ENCODE assay signal across 1 cellular context in the genomic region with DNA sequence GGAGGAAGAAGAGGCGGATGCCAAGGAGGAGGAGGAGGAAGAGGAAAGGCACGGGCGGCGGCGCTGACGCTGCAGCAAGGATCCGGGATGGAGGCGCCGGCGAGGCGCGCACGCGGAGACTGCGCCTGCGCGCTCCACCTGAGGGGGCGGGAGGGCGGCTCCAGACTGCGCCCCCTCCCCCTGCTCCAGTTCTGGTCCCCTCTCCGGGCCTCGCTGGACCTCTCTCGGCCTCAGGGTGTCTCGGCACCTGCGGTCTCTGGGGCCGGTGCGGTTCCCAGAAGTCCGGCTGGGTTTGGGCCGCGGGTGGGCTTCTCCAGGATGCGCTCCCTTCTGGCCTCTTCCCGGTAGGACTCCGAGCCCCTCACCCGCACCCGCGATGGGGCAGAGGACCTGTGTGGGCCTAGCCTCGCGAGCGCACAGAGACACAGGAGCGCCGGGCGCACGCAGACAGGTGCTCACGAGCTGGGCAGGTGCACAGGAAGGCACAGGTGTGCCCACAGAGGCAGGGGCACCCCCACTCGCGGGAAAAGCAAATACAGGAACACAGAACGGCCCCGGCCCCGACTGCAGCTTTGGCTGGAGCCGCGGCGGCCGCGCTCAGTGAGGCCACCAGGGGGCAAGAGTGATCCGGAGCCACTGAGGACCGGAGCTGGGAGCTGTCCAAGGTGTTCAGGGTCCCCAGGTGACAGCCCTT.
TF ChIP-seq lines count a peak whose summit lies in the region.

TSS of gene NPDC1 (minus strand) at position 84 of the 694 bp plus-strand sequence. CDS start 188 bp downstream, outside the sequence.

TF ChIP-seq in K562, 482 proteins besides CTCF, POLR2A, EP300 and RAD21 (continued from another document and continues in another):
- TF ChIP-seq, protein P1, sequence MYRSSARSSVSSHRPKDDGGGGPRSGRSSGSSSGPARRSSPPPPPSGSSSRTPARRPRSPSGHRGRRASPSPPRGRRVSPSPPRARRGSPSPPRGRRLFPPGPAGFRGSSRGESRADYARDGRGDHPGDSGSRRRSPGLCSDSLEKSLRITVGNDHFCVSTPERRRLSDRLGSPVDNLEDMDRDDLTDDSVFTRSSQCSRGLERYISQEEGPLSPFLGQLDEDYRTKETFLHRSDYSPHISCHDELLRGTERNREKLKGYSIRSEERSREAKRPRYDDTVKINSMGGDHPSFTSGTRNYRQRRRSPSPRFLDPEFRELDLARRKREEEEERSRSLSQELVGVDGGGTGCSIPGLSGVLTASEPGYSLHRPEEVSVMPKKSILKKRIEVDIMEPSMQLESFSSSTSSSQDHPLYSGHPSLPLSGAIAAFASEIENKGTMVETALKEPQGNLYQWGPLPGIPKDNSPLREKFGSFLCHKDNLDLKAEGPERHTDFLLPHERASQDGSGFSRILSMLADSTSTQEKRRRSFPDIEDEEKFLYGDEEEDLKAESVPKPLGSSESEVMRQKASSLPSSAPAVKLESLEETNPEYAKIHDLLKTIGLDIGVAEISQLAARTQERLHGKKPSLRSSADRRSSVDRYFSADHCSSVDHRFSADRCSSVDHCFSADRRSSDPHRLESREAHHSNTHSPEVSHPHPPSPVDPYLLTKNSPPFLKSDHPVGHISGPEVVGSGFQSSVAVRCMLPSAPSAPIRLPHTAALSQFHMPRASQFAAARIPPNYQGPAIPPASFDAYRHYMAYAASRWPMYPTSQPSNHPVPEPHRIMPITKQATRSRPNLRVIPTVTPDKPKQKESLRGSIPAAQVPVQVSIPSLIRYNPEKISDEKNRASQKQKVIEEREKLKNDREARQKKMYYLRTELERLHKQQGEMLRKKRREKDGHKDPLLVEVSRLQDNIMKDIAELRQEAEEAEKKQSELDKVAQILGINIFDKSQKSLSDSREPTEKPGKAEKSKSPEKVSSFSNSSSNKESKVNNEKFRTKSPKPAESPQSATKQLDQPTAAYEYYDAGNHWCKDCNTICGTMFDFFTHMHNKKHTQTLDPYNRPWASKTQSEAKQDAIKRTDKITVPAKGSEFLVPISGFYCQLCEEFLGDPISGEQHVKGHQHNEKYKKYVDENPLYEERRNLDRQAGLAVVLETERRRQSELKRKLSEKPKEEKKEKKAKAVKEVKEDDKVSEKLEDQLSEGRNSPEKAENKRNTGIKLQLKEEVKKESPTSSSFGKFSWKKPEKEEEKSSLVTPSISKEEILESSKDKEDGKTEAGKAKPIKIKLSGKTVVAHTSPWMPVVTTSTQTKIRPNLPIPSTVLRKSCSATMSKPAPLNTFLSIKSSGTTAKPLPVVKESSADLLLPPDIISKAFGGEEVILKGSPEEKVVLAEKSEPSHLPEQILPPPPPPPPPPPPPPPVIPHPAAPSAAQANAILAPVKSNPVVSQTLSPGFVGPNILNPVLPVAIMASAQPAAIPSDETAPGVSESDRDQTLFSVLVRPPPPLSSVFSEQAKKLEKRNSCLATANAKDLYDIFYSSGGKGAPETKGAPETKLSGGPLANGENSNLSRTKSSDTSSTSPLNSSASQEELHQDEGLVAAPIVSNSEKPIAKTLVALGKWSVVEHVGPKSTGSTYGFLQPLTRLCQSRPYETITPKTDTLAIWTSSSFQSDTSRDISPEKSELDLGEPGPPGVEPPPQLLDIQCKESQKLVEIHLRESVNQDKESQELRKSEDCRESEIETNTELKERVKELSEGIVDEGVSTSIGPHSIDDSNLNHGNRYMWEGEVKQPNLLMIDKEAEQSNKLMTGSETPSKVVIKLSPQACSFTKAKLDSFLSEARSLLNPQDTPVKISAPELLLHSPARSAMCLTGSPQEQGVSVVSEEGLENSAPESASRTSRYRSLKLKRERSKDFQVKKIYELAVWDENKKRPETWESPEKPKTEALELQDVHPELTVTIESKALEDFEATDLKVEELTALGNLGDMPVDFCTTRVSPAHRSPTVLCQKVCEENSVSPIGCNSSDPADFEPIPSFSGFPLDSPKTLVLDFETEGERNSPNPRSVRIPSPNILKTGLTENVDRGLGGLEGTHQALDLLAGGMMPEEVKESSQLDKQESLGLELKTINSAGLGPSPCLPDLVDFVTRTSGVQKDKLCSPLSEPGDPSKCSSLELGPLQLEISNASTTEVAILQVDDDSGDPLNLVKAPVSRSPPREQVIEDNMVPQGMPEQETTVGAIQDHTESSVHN (IDR thresholded peaks at IDR 0.05; ENCODE audit: borderline replicate concordance in 1 of 2, low read depth in 1 of 2), result no peak
- no peak for TF ChIP-seq IRF2 (CRISPR knock-in tag; IDR thresholded peaks at IDR 0.05)
- TF ChIP-seq HMG20B (CRISPR knock-in tag; IDR thresholded peaks at IDR 0.05), result no peak
- TF ChIP-seq, protein P2, sequence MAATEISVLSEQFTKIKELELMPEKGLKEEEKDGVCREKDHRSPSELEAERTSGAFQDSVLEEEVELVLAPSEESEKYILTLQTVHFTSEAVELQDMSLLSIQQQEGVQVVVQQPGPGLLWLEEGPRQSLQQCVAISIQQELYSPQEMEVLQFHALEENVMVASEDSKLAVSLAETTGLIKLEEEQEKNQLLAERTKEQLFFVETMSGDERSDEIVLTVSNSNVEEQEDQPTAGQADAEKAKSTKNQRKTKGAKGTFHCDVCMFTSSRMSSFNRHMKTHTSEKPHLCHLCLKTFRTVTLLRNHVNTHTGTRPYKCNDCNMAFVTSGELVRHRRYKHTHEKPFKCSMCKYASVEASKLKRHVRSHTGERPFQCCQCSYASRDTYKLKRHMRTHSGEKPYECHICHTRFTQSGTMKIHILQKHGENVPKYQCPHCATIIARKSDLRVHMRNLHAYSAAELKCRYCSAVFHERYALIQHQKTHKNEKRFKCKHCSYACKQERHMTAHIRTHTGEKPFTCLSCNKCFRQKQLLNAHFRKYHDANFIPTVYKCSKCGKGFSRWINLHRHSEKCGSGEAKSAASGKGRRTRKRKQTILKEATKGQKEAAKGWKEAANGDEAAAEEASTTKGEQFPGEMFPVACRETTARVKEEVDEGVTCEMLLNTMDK (IDR thresholded peaks at IDR 0.05; ENCODE audit: borderline replicate concordance, insufficient read depth, low read depth, low read length, poor library complexity, severe bottlenecking), result peak; percentile 77
- no peak for TF ChIP-seq SLC30A9 (CRISPR knock-in tag; IDR thresholded peaks at IDR 0.05)
- no peak for TF ChIP-seq ZNF124 (CRISPR knock-in tag; IDR thresholded peaks at IDR 0.05)
- TF ChIP-seq, protein P3, sequence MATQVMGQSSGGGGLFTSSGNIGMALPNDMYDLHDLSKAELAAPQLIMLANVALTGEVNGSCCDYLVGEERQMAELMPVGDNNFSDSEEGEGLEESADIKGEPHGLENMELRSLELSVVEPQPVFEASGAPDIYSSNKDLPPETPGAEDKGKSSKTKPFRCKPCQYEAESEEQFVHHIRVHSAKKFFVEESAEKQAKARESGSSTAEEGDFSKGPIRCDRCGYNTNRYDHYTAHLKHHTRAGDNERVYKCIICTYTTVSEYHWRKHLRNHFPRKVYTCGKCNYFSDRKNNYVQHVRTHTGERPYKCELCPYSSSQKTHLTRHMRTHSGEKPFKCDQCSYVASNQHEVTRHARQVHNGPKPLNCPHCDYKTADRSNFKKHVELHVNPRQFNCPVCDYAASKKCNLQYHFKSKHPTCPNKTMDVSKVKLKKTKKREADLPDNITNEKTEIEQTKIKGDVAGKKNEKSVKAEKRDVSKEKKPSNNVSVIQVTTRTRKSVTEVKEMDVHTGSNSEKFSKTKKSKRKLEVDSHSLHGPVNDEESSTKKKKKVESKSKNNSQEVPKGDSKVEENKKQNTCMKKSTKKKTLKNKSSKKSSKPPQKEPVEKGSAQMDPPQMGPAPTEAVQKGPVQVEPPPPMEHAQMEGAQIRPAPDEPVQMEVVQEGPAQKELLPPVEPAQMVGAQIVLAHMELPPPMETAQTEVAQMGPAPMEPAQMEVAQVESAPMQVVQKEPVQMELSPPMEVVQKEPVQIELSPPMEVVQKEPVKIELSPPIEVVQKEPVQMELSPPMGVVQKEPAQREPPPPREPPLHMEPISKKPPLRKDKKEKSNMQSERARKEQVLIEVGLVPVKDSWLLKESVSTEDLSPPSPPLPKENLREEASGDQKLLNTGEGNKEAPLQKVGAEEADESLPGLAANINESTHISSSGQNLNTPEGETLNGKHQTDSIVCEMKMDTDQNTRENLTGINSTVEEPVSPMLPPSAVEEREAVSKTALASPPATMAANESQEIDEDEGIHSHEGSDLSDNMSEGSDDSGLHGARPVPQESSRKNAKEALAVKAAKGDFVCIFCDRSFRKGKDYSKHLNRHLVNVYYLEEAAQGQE (CRISPR knock-in tag; IDR thresholded peaks at IDR 0.05; ENCODE audit: low read depth), result peak; percentile 98
- no peak for TF ChIP-seq SMAD1 (IDR thresholded peaks at IDR 0.05; ENCODE audit: low read depth, low read length, partially characterized antibody)
- TF ChIP-seq ELF1 (tag; IDR thresholded peaks at IDR 0.05), result no peak
- no peak for TF ChIP-seq ZNF274 (IDR thresholded peaks at IDR 0.05; ENCODE audit: borderline replicate concordance, low read depth, low read length)
- TF ChIP-seq ZFX (CRISPR knock-in tag; IDR thresholded peaks at IDR 0.05), result peak; percentile 49
- no peak for TF ChIP-seq ZFP30 (CRISPR knock-in tag; IDR thresholded peaks at IDR 0.05; ENCODE audit: borderline replicate concordance)
- TF ChIP-seq, protein P4, sequence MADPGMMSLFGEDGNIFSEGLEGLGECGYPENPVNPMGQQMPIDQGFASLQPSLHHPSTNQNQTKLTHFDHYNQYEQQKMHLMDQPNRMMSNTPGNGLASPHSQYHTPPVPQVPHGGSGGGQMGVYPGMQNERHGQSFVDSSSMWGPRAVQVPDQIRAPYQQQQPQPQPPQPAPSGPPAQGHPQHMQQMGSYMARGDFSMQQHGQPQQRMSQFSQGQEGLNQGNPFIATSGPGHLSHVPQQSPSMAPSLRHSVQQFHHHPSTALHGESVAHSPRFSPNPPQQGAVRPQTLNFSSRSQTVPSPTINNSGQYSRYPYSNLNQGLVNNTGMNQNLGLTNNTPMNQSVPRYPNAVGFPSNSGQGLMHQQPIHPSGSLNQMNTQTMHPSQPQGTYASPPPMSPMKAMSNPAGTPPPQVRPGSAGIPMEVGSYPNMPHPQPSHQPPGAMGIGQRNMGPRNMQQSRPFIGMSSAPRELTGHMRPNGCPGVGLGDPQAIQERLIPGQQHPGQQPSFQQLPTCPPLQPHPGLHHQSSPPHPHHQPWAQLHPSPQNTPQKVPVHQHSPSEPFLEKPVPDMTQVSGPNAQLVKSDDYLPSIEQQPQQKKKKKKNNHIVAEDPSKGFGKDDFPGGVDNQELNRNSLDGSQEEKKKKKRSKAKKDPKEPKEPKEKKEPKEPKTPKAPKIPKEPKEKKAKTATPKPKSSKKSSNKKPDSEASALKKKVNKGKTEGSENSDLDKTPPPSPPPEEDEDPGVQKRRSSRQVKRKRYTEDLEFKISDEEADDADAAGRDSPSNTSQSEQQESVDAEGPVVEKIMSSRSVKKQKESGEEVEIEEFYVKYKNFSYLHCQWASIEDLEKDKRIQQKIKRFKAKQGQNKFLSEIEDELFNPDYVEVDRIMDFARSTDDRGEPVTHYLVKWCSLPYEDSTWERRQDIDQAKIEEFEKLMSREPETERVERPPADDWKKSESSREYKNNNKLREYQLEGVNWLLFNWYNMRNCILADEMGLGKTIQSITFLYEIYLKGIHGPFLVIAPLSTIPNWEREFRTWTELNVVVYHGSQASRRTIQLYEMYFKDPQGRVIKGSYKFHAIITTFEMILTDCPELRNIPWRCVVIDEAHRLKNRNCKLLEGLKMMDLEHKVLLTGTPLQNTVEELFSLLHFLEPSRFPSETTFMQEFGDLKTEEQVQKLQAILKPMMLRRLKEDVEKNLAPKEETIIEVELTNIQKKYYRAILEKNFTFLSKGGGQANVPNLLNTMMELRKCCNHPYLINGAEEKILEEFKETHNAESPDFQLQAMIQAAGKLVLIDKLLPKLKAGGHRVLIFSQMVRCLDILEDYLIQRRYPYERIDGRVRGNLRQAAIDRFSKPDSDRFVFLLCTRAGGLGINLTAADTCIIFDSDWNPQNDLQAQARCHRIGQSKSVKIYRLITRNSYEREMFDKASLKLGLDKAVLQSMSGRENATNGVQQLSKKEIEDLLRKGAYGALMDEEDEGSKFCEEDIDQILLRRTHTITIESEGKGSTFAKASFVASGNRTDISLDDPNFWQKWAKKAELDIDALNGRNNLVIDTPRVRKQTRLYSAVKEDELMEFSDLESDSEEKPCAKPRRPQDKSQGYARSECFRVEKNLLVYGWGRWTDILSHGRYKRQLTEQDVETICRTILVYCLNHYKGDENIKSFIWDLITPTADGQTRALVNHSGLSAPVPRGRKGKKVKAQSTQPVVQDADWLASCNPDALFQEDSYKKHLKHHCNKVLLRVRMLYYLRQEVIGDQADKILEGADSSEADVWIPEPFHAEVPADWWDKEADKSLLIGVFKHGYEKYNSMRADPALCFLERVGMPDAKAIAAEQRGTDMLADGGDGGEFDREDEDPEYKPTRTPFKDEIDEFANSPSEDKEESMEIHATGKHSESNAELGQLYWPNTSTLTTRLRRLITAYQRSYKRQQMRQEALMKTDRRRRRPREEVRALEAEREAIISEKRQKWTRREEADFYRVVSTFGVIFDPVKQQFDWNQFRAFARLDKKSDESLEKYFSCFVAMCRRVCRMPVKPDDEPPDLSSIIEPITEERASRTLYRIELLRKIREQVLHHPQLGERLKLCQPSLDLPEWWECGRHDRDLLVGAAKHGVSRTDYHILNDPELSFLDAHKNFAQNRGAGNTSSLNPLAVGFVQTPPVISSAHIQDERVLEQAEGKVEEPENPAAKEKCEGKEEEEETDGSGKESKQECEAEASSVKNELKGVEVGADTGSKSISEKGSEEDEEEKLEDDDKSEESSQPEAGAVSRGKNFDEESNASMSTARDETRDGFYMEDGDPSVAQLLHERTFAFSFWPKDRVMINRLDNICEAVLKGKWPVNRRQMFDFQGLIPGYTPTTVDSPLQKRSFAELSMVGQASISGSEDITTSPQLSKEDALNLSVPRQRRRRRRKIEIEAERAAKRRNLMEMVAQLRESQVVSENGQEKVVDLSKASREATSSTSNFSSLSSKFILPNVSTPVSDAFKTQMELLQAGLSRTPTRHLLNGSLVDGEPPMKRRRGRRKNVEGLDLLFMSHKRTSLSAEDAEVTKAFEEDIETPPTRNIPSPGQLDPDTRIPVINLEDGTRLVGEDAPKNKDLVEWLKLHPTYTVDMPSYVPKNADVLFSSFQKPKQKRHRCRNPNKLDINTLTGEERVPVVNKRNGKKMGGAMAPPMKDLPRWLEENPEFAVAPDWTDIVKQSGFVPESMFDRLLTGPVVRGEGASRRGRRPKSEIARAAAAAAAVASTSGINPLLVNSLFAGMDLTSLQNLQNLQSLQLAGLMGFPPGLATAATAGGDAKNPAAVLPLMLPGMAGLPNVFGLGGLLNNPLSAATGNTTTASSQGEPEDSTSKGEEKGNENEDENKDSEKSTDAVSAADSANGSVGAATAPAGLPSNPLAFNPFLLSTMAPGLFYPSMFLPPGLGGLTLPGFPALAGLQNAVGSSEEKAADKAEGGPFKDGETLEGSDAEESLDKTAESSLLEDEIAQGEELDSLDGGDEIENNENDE (IDR thresholded peaks at IDR 0.05; ENCODE audit: low read depth, low read length), result no peak
- TF ChIP-seq CC2D1A (IDR thresholded peaks at IDR 0.05), result 0 out of 2 replicates have a peak, but pooled peaks have one; percentile 43
- TF ChIP-seq HMGXB4 (CRISPR knock-in tag; IDR thresholded peaks at IDR 0.05), result no peak
- no peak for TF ChIP-seq KDM4B (IDR thresholded peaks at IDR 0.05; ENCODE audit: borderline replicate concordance in 2 of 2, low read depth in 1 of 2)
